8 cellular contexts compared by ENCODE assay signal in genomic region chr17:28334666-28335200, GRCh38. TPM values are rescaled to one million over a fixed set of nuclear protein-coding genes. Genes with fewer than 3 reads are reported as not detected.
DNase-seq lines count a peak whose midpoint lies in the region; TF ChIP-seq lines count a peak whose summit lies in the region.

No MANE protein-coding gene starts in this region.

- H3K27ac ChIP-seq in testis = peak overlapping the region; percentile 59 to 82

- no peaks in the 10 kb centered on the region for H3K9me3 Mint-ChIP-seq in T-helper 1 cell treated with Interleukin-12 subunit alpha and Interleukin-12 subunit beta and Interleukin-4 antibody, amounts not matched to agents 30 μg/mL and 1 μg/mL, for 36 hours
- no peaks in the 10 kb centered on the region for H3K9me3 Mint-ChIP-seq in activated naive CD8-positive, alpha-beta T cell (ENCODE audit: low read depth)

- H3K4me3 ChIP-seq in testis = peak overlapping the region; percentile 82 to 83

- intact Hi-C loops in testis (cut with DNase I; ENCODE audit: low total_unique reads) = no loop called here

- peaks cover 33% of the 10 kb centered on the region for H3K4me1 ChIP-seq in testis

- H3K36me3 ChIP-seq in testis (ENCODE audit: low read depth, missing control alignments) = no peaks in the 10 kb centered on the region

- H3K27ac Mint-ChIP-seq in T-helper 1 cell treated with Interleukin-12 subunit alpha and Interleukin-12 subunit beta and Interleukin-4 antibody, amounts not matched to agents 30 μg/mL and 1 μg/mL, for 36 hours = peak overlapping the region; percentile 96
- H3K27ac Mint-ChIP-seq in activated naive CD8-positive, alpha-beta T cell = peak overlapping the region; percentile 79

- peak overlapping the region; percentile 97 for H3K4me3 Mint-ChIP-seq in T-helper 1 cell treated with Interleukin-12 subunit alpha and Interleukin-12 subunit beta and Interleukin-4 antibody, amounts not matched to agents 30 μg/mL and 1 μg/mL, for 36 hours
- peak overlapping the region; percentile 96 for H3K4me3 Mint-ChIP-seq in activated naive CD8-positive, alpha-beta T cell

- no peak for TF ChIP-seq POLR2A in testis (IDR thresholded peaks at IDR 0.05)

- no peaks in the 10 kb centered on the region for H3K9me3 ChIP-seq in testis

- peaks cover 37% of the 10 kb centered on the region for H3K4me1 Mint-ChIP-seq in T-helper 1 cell treated with Interleukin-12 subunit alpha and Interleukin-12 subunit beta and Interleukin-4 antibody, amounts not matched to agents 30 μg/mL and 1 μg/mL, for 36 hours (ENCODE audit: low read depth)
- peaks cover 54% of the 10 kb centered on the region for H3K4me1 Mint-ChIP-seq in activated naive CD8-positive, alpha-beta T cell (ENCODE audit: low read depth)

- H3K27me3 Mint-ChIP-seq in T-helper 1 cell treated with Interleukin-12 subunit alpha and Interleukin-12 subunit beta and Interleukin-4 antibody, amounts not matched to agents 30 μg/mL and 1 μg/mL, for 36 hours (ENCODE audit: low read depth) = no peaks in the 10 kb centered on the region
- H3K27me3 Mint-ChIP-seq in activated naive CD8-positive, alpha-beta T cell = no peaks in the 10 kb centered on the region

- H3K36me3 Mint-ChIP-seq in T-helper 1 cell treated with Interleukin-12 subunit alpha and Interleukin-12 subunit beta and Interleukin-4 antibody, amounts not matched to agents 30 μg/mL and 1 μg/mL, for 36 hours (ENCODE audit: low read depth) = peaks cover 5% of the 10 kb centered on the region
- peaks cover 2% of the 10 kb centered on the region for H3K36me3 Mint-ChIP-seq in activated naive CD8-positive, alpha-beta T cell

- WGBS in testis, 2 donors = 5 to 7% methylated on average over 15 to 18 of the region's 18 CpGs

- no peak for DNase-seq in T-helper 1 cell
- peak; percentile 77 for DNase-seq in iris pigment epithelial cell (ENCODE audit: low read depth)
- peak; percentile 43 for DNase-seq in testis
- DNase-seq in AG20443 (ENCODE audit: low spot score) = no peak
- no peak for DNase-seq in DMS79 (lab: John Stamatoyannopoulos, UW)
- no peak for DNase-seq in NCI-H1694 treated with DMSO at 0.1 percent for 48 hours (lab: John Stamatoyannopoulos, UW)

- TF ChIP-seq CTCF in testis (IDR thresholded peaks at IDR 0.05) = no peak

- H3K27me3 ChIP-seq in testis = no peaks in the 10 kb centered on the region

RNA-seq across cellular contexts. Expression of gene IFT20, which starts 0.5 kb away (rescaled TPM):
- 10 to 100 TPM; 79.8 to 94.8 TPM for total RNA-seq in testis
- 104 TPM for polyA plus RNA-seq in testis (ENCODE audit: insufficient read depth, low read depth, low replicate concordance)

RNA-seq across cellular contexts. Expression of gene TNFAIP1, which starts 0.8 kb away (rescaled TPM):
- 10 to 100 TPM; 42.9 to 65.7 TPM for total RNA-seq in testis
- 41.8 TPM for polyA plus RNA-seq in testis (ENCODE audit: insufficient read depth, low read depth, low replicate concordance)

RNA-seq across cellular contexts. Expression of gene TMEM97, which starts 15.7 kb away (rescaled TPM):
- 100 to 1,000 TPM; 118 to 139 TPM for total RNA-seq in testis
- polyA plus RNA-seq in testis (ENCODE audit: insufficient read depth, low read depth, low replicate concordance) = 108 TPM

RNA-seq across cellular contexts. Expression of gene POLDIP2, which starts 22.6 kb away (rescaled TPM):
- 100 to 1,000 TPM; 143 to 154 TPM for total RNA-seq in testis
- 139 TPM for polyA plus RNA-seq in testis (ENCODE audit: insufficient read depth, low read depth, low replicate concordance)

RNA-seq across cellular contexts. Expression of gene SEBOX, which starts 30.3 kb away (rescaled TPM):
- total RNA-seq in testis = not detected
- polyA plus RNA-seq in testis (ENCODE audit: insufficient read depth, low read depth, low replicate concordance) = not detected

Comparison
In these comparisons a context has a peak if more than half of its experiments do, and no peak if none do; other contexts are left out.
1. DNase-seq: peak in iris pigment epithelial cell (single experiment) and testis (single experiment); none in T-helper 1 cell (0 of 5), AG20443 (single experiment), DMS79 (single experiment) and NCI-H1694 treated with DMSO at 0.1 percent for 48 hours (single experiment).